8 cellular contexts compared by ENCODE assay signal in genomic region chr19:10695401-10696398, GRCh38. TPM values are rescaled to one million over a fixed set of nuclear protein-coding genes. Genes with fewer than 3 reads are reported as not detected.
DNase-seq lines count a peak whose midpoint lies in the region; ATAC-seq, FAIRE-seq and TF ChIP-seq lines count a peak whose summit lies in the region.

No MANE protein-coding gene starts in this region.

- no peaks in the 10 kb centered on the region for H3K9me3 ChIP-seq in pancreas
- H3K9me3 ChIP-seq in thymus (ENCODE audit: control insufficient read depth), result no peaks in the 10 kb centered on the region

- intact Hi-C loops in pancreas (cut with DNase I), result no loop called here

- H3K27me3 ChIP-seq in pancreas (no peaks in the 10 kb centered on the region), thymus (ENCODE audit: control insufficient read depth, insufficient read depth) (no peaks in the 10 kb centered on the region)

- H3K36me3 ChIP-seq in pancreas (peaks cover 0 to 9% (median 0%) of the 10 kb centered on the region in 3 donors), thymus (ENCODE audit: control insufficient read depth, insufficient read depth) (peaks cover 19% of the 10 kb centered on the region)

- no peaks in the 10 kb centered on the region for H3K36me3 Mint-ChIP-seq in activated naive CD4-positive, alpha-beta T cell treated with anti-CD3 and anti-CD28 coated beads, Interleukin-2, amount 50 U/mL, for 72 hours

- H3K9me3 Mint-ChIP-seq in activated naive CD4-positive, alpha-beta T cell treated with anti-CD3 and anti-CD28 coated beads, Interleukin-2, amount 50 U/mL, for 72 hours, result no peaks in the 10 kb centered on the region

- WGBS in pancreas, 2 donors, result 10 to 12% methylated on average over 59 of the region's 59 CpGs
- WGBS in thymus, result 11% methylated on average over 59 of the region's 59 CpGs

- H3K4me1 ChIP-seq in pancreas (peaks cover 0 to 6% (median 0%) of the 10 kb centered on the region in 3 donors), thymus (ENCODE audit: control insufficient read depth, insufficient read depth, low read length) (peaks cover 9% of the 10 kb centered on the region)

- peak; percentile 95 for ATAC-seq in activated naive CD4-positive, alpha-beta T cell treated with anti-CD3 and anti-CD28 coated beads, Interleukin-2, amount 50 U/mL, for 72 hours
- ATAC-seq in pancreas, result peak; percentile 98 to 99 (median 98)

- H3K27ac Mint-ChIP-seq in activated naive CD4-positive, alpha-beta T cell treated with anti-CD3 and anti-CD28 coated beads, Interleukin-2, amount 50 U/mL, for 72 hours, result peak overlapping the region; percentile 12 to 91

- TF ChIP-seq CTCF in pancreas (IDR thresholded peaks at IDR 0.05), result no peak

- H3K4me3 ChIP-seq in pancreas, result peak overlapping the region in 1 of 4 donors; percentile 26
- peak overlapping the region; percentile 8 for H3K4me3 ChIP-seq in thymus (ENCODE audit: low read length)

- FAIRE-seq in pancreas (lab: Jason Lieb, UNC), result no peak

- DNase-seq in COR-L47 (lab: John Stamatoyannopoulos, UW) (peak; percentile 96), GOT3 (lab: John Stamatoyannopoulos, UW) (peak; percentile 74), NCI-H1105 treated with DMSO at 0.1 percent for 48 hours (lab: John Stamatoyannopoulos, UW) (peak; percentile 98), SKM-1 treated with dmso at 0.1 percent for 144 hours (lab: John Stamatoyannopoulos, UW; ENCODE audit: unreplicated experiment) (peak; percentile 87), glomerular visceral epithelial cell (ENCODE audit: extremely low spot score) (peak; percentile 94), pancreas (peak; percentile 92 to 98 (median 94))
- peak; percentile 83 to 92 for DNase-seq in activated naive CD4-positive, alpha-beta T cell treated with anti-CD3 and anti-CD28 coated beads, Interleukin-2, amount 50 U/mL, for 72 hours (ENCODE audit: low spot score in 2 of 2)

- no peak overlapping the region for H3K27ac ChIP-seq in pancreas
- no peak overlapping the region for H3K27ac ChIP-seq in thymus (ENCODE audit: low read depth)

RNA-seq across cellular contexts. Expression of gene QTRT1, which starts 5.5 kb away (rescaled TPM):
- total RNA-seq in activated naive CD4-positive, alpha-beta T cell treated with anti-CD3 and anti-CD28 coated beads, Interleukin-2, amount 50 U/mL, for 72 hours, result 10 to 100 TPM; 47.4 to 48.4 TPM
- 10 to 100 TPM; 42.5 to 70.7 (median 56.6) TPM for total RNA-seq in pancreas
- 100 to 1,000 TPM; 410 to 432 TPM for polyA plus RNA-seq in pancreas
- 72.1 TPM for polyA plus RNA-seq in thymus

RNA-seq across cellular contexts. Expression of gene DNM2, which starts 22.2 kb away (rescaled TPM):
- total RNA-seq in activated naive CD4-positive, alpha-beta T cell treated with anti-CD3 and anti-CD28 coated beads, Interleukin-2, amount 50 U/mL, for 72 hours, result 100 to 1,000 TPM; 191 to 219 TPM
- total RNA-seq in pancreas, result 10 to 100 TPM; 52.5 to 94.8 (median 87.9) TPM
- polyA plus RNA-seq in pancreas (100 to 1,000 TPM in 1 of 2 donors, 10 to 100 TPM in 1; 88.6 to 115 TPM), thymus (102 TPM)

RNA-seq across cellular contexts. Expression of gene ILF3, which starts 41.6 kb away (rescaled TPM):
- total RNA-seq in activated naive CD4-positive, alpha-beta T cell treated with anti-CD3 and anti-CD28 coated beads, Interleukin-2, amount 50 U/mL, for 72 hours, result 100 to 1,000 TPM; 372 to 377 TPM
- 100 to 1,000 TPM in 4 of 6 donors, 10 to 100 TPM in 2; 70.5 to 126 (median 109) TPM for total RNA-seq in pancreas
- 100 to 1,000 TPM; 109 to 129 TPM for polyA plus RNA-seq in pancreas
- polyA plus RNA-seq in thymus, result 185 TPM
